Comparison of ENCODE assay signal across 23 cellular contexts in genomic region chr5:169343761-169344160, GRCh38.
"Had no signal": no experiment of that assay in that cellular context is flagged by ENCODE, and none has a peak within 500 bp of the region (broad histone marks: within the 10 kb centered on the region; RNA-seq: fewer than 3 reads in every experiment).

No MANE protein-coding gene starts in this region.

- ATAC-seq: effector memory CD8-positive, alpha-beta T cell; heart right ventricle; naive thymus-derived CD4-positive, alpha-beta T cell; psoas muscle had no signal

- H3K4me3 ChIP-seq: esophagus muscularis mucosa, heart right ventricle, psoas muscle, right atrium auricular region, sigmoid colon, skin epidermis, stomach, thoracic aorta, transverse colon had no signal

- H3K4me1 ChIP-seq: esophagus muscularis mucosa, psoas muscle, stomach, transverse colon had no signal

- H3K27ac Mint-ChIP-seq: dendritic cell treated with granulocyte-macrophage colony-stimulating factor and Interleukin-4, amounts not matched to agents 40 ng/mL and 50 ng/mL, for 4 days; effector memory CD8-positive, alpha-beta T cell; naive thymus-derived CD4-positive, alpha-beta T cell; nephron progenitor cell had no signal

- FAIRE-seq: colon, frontal cortex, islet of Langerhans had no signal

- H3K27ac ChIP-seq: epithelial cell of prostate, esophagus muscularis mucosa, heart right ventricle, psoas muscle, sigmoid colon, stomach, thoracic aorta, transverse colon had no signal

- H3K36me3 Mint-ChIP-seq: naive thymus-derived CD4-positive, alpha-beta T cell had no signal

- H3K9me3 Mint-ChIP-seq: dendritic cell treated with granulocyte-macrophage colony-stimulating factor and Interleukin-4, amounts not matched to agents 40 ng/mL and 50 ng/mL, for 4 days; nephron progenitor cell had no signal

- H3K36me3 ChIP-seq: esophagus muscularis mucosa, heart right ventricle, right atrium auricular region, sigmoid colon, stomach, thoracic aorta, transverse colon had no signal

- H3K9me3 ChIP-seq: esophagus muscularis mucosa, heart right ventricle, psoas muscle, right atrium auricular region, sigmoid colon, stomach, thoracic aorta, transverse colon had no signal

- H3K4me3 Mint-ChIP-seq: dendritic cell treated with granulocyte-macrophage colony-stimulating factor and Interleukin-4, amounts not matched to agents 40 ng/mL and 50 ng/mL, for 4 days; effector memory CD8-positive, alpha-beta T cell; naive thymus-derived CD4-positive, alpha-beta T cell; nephron progenitor cell had no signal

- DNase-seq: effector memory CD8-positive, alpha-beta T cell; heart right ventricle; hypothalamus; kidney glomerular epithelial cell; naive thymus-derived CD4-positive, alpha-beta T cell; nephron progenitor cell; stimulated activated CD4-positive, alpha-beta T cell treated with anti-CD3 and anti-CD28 coated beads, Interleukin-2, amount 100 ng/mL, for 24 hours; stimulated activated CD4-positive, alpha-beta T cell treated with anti-CD3 and anti-CD28 coated beads, Interleukin-4, amount 100 ng/mL, for 4 hours; stimulated activated naive CD4-positive, alpha-beta T cell; stomach; substantia nigra; transverse colon had no signal

- H3K27me3 ChIP-seq: esophagus muscularis mucosa, right atrium auricular region, sigmoid colon, transverse colon had no signal
